In the genomic region with DNA sequence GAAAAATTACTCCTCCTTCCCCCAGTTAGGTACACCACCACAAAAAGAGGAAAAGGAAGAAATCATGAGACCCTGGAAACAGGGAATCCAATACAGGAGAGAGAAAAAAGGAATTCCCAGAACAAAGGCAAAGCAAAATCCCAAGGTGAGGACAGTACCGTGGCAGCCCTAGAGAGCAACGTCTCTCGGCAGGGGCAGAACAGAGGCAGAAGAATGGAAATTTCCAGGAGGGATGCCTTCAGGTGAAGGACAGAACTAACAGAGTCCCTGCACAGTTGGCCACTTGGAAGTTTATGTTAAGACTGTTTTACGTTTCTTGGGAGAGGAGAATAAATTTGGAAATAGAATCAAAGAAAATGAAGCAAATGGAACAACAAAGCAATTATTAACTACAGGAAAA, we compare ENCODE assay signal across 1 cellular context.
TF ChIP-seq lines count a peak whose summit lies in the region.

No MANE protein-coding gene starts in this region.

TF ChIP-seq in GM23338, 12 proteins besides CTCF, POLR2A, EP300 and RAD21:
- TF ChIP-seq, protein P1, sequence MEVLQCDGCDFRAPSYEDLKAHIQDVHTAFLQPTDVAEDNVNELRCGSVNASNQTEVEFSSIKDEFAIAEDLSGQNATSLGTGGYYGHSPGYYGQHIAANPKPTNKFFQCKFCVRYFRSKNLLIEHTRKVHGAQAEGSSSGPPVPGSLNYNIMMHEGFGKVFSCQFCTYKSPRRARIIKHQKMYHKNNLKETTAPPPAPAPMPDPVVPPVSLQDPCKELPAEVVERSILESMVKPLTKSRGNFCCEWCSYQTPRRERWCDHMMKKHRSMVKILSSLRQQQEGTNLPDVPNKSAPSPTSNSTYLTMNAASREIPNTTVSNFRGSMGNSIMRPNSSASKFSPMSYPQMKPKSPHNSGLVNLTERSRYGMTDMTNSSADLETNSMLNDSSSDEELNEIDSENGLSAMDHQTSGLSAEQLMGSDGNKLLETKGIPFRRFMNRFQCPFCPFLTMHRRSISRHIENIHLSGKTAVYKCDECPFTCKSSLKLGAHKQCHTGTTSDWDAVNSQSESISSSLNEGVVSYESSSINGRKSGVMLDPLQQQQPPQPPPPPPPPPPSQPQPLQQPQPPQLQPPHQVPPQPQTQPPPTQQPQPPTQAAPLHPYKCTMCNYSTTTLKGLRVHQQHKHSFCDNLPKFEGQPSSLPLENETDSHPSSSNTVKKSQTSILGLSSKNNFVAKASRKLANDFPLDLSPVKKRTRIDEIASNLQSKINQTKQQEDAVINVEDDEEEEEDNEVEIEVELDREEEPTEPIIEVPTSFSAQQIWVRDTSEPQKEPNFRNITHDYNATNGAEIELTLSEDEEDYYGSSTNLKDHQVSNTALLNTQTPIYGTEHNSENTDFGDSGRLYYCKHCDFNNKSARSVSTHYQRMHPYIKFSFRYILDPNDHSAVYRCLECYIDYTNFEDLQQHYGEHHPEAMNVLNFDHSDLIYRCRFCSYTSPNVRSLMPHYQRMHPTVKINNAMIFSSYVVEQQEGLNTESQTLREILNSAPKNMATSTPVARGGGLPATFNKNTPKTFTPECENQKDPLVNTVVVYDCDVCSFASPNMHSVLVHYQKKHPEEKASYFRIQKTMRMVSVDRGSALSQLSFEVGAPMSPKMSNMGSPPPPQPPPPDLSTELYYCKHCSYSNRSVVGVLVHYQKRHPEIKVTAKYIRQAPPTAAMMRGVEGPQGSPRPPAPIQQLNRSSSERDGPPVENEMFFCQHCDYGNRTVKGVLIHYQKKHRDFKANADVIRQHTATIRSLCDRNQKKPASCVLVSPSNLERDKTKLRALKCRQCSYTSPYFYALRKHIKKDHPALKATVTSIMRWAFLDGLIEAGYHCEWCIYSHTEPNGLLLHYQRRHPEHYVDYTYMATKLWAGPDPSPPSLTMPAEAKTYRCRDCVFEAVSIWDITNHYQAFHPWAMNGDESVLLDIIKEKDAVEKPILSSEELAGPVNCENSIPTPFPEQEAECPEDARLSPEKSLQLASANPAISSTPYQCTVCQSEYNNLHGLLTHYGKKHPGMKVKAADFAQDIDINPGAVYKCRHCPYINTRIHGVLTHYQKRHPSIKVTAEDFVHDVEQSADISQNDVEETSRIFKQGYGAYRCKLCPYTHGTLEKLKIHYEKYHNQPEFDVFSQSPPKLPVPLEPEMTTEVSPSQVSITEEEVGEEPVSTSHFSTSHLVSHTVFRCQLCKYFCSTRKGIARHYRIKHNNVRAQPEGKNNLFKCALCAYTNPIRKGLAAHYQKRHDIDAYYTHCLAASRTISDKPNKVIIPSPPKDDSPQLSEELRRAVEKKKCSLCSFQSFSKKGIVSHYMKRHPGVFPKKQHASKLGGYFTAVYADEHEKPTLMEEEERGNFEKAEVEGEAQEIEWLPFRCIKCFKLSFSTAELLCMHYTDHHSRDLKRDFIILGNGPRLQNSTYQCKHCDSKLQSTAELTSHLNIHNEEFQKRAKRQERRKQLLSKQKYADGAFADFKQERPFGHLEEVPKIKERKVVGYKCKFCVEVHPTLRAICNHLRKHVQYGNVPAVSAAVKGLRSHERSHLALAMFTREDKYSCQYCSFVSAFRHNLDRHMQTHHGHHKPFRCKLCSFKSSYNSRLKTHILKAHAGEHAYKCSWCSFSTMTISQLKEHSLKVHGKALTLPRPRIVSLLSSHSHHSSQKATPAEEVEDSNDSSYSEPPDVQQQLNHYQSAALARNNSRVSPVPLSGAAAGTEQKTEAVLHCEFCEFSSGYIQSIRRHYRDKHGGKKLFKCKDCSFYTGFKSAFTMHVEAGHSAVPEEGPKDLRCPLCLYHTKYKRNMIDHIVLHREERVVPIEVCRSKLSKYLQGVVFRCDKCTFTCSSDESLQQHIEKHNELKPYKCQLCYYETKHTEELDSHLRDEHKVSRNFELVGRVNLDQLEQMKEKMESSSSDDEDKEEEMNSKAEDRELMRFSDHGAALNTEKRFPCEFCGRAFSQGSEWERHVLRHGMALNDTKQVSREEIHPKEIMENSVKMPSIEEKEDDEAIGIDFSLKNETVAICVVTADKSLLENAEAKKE (CRISPR knock-in tag; IDR thresholded peaks at IDR 0.05), result peak; percentile 60; the same call in 1 of the 2 replicates
- TF ChIP-seq, protein P2, sequence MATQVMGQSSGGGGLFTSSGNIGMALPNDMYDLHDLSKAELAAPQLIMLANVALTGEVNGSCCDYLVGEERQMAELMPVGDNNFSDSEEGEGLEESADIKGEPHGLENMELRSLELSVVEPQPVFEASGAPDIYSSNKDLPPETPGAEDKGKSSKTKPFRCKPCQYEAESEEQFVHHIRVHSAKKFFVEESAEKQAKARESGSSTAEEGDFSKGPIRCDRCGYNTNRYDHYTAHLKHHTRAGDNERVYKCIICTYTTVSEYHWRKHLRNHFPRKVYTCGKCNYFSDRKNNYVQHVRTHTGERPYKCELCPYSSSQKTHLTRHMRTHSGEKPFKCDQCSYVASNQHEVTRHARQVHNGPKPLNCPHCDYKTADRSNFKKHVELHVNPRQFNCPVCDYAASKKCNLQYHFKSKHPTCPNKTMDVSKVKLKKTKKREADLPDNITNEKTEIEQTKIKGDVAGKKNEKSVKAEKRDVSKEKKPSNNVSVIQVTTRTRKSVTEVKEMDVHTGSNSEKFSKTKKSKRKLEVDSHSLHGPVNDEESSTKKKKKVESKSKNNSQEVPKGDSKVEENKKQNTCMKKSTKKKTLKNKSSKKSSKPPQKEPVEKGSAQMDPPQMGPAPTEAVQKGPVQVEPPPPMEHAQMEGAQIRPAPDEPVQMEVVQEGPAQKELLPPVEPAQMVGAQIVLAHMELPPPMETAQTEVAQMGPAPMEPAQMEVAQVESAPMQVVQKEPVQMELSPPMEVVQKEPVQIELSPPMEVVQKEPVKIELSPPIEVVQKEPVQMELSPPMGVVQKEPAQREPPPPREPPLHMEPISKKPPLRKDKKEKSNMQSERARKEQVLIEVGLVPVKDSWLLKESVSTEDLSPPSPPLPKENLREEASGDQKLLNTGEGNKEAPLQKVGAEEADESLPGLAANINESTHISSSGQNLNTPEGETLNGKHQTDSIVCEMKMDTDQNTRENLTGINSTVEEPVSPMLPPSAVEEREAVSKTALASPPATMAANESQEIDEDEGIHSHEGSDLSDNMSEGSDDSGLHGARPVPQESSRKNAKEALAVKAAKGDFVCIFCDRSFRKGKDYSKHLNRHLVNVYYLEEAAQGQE (IDR thresholded peaks at IDR 0.05; ENCODE audit: unreplicated experiment), result no peak
TF ChIP-seq in GM23338: peak in this region for 1.
